ENCODE assay signal across 8 cellular contexts in the genomic region with DNA sequence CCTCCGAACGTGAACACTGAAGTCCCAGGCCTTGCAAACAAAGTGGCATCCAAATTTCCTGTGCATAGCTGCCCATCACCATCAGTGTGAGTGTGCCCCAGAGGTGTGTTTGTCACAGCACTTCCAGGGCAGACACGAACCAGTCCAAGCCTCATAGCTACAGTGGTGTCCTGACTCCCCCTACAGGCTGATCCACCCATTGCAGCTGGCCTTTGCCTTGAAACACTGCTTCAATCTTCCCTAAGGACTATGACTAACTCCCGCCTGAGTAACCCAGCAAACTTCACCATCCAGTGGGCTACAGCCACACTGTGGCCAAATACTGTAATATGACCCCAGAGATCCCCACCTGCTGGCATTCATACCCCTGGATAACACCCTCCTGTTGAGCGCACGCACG. TPM values are rescaled to one million over a fixed set of nuclear protein-coding genes. Genes with fewer than 3 reads are reported as not detected.
DNase-seq lines count a peak whose midpoint lies in the region; ATAC-seq and TF ChIP-seq lines count a peak whose summit lies in the region.

No MANE protein-coding gene starts in this region.

- H3K27me3 ChIP-seq in KMS-11 (ENCODE audit: insufficient read depth, low read depth) (no peaks in the 10 kb centered on the region), transverse colon (no peaks in the 10 kb centered on the region)

- H3K27ac ChIP-seq in KMS-11 (no peak overlapping the region), transverse colon (no peak overlapping the region)

- DNase-seq in COLO829 (ENCODE audit: low spot score) = peak; percentile 28
- DNase-seq in activated CD4-positive, alpha-beta T cell treated with anti-CD3 and anti-CD28 coated beads, Interleukin-2, amount 50 U/mL, for 4 hours = peak; percentile 24 to 29
- DNase-seq in iPS DF 19.7 (ENCODE audit: low read depth, low spot score) = peak; percentile 61
- DNase-seq in transverse colon = no peak
- no peak for DNase-seq in NCI-H1694 (lab: John Stamatoyannopoulos, UW)
- no peak for DNase-seq in G401 (ENCODE audit: low spot score)

- TF ChIP-seq EP300 in transverse colon (IDR thresholded peaks at IDR 0.05; ENCODE audit: low read depth) = no peak

- no peak overlapping the region for H2AFZ ChIP-seq in KMS-11 (ENCODE audit: low read depth)

- H3K36me3 ChIP-seq in KMS-11 (ENCODE audit: insufficient read depth) (no peaks in the 10 kb centered on the region), transverse colon (peaks cover 0 to 23% (median 9%) of the 10 kb centered on the region in 4 donors)

- in situ Hi-C loops in transverse colon (cut with MboI; ENCODE audit: low pct_ligation_motif_present in 1 of 4, low pct_unique_long_range_greater_than_20kb in 1 of 4, low sequenced_read_pairs in 3 of 4) = no loop called here
- in situ Hi-C loops in G401 (cut with HindIII; ENCODE audit: low sequenced_read_pairs) = no loop called here

- no peak overlapping the region for H3K4me2 ChIP-seq in KMS-11

- no peak overlapping the region for H3K9ac ChIP-seq in KMS-11

- no peaks in the 10 kb centered on the region for H4K20me1 ChIP-seq in KMS-11 (ENCODE audit: insufficient read depth)

- no peaks in the 10 kb centered on the region for H3K4me1 ChIP-seq in KMS-11 (ENCODE audit: low read depth, poor library complexity, severe bottlenecking)
- H3K4me1 ChIP-seq in transverse colon = peaks cover 6 to 19% (median 13%) of the 10 kb centered on the region in 4 donors

- H3K79me2 ChIP-seq in KMS-11 (ENCODE audit: insufficient read depth, low read depth) = no peaks in the 10 kb centered on the region

- intact Hi-C loops in transverse colon (cut with DNase I; ENCODE audit: low total_unique reads) = no loop called here

- H3K9me3 ChIP-seq in transverse colon = no peaks in the 10 kb centered on the region

- TF ChIP-seq CTCF in KMS-11 (conservative IDR thresholded peaks at IDR 0.05; ENCODE audit: low read depth, low read length) = peak; percentile 44
- peak in 3 of 5 experiments; percentile 20 to 34 (median 24) for TF ChIP-seq CTCF in transverse colon (IDR thresholded peaks at IDR 0.05)

- H3K4me3 ChIP-seq in KMS-11 (IDR thresholded peaks at IDR 0.05; ENCODE audit: insufficient read depth, low read depth, low read length) (no peak overlapping the region), transverse colon (no peak overlapping the region)

- no peak for TF ChIP-seq POLR2A in transverse colon (IDR thresholded peaks at IDR 0.05)

- ATAC-seq in GM19397 (IDR thresholded peaks at IDR 0.05; ENCODE audit: unreplicated experiment) = no peak

- 80 to 94% methylated on average over 1 to 7 of the region's 7 CpGs for WGBS in transverse colon (ENCODE audit: low coverage in 1 of 2), 2 donors

RNA-seq across cellular contexts. Expression of a gene that starts 3.9 kb away (rescaled TPM):
- total RNA-seq in transverse colon = 10 to 100 TPM; 15.0 to 67.5 (median 30.5) TPM
- 13.0 and 16.1 TPM in 2 replicates for total RNA-seq in G401 (2014; rRNA removed; shearing (Covaris generic))

Comparison
In these comparisons a context has a peak if more than half of its experiments do, and no peak if none do; other contexts are left out.
1. DNase-seq: peak in COLO829 (single experiment), activated CD4-positive, alpha-beta T cell treated with anti-CD3 and anti-CD28 coated beads, Interleukin-2, amount 50 U/mL, for 4 hours (2 of 2) and iPS DF 19.7 (single experiment); none in transverse colon (single experiment), NCI-H1694 (single experiment) and G401 (single experiment).